ENCODE assay signal across 18 cellular contexts in the genomic region with DNA sequence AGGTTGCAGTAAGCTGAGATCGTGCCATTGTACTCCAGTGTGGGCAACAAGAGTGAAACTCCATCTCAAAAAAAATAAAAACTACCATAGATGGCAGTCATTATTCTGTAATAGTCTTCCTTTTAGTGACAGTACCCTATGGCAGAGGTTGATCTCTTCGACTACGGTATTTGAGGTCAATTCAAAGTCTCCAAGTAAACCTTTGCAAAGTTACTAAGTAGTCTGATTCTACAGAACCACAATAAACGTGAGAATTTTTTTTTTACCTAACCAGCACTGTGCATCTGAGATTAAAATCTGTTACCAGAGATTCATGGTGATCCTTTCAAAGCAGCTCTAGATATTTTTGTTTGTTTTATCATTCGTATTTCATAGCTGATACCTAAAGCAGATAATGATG.
DNase-seq lines count a peak whose midpoint lies in the region; ATAC-seq and TF ChIP-seq lines count a peak whose summit lies in the region.
"Had no signal": no experiment of that assay in that cellular context is flagged by ENCODE, and none has a peak within 500 bp of the region (broad histone marks: within the 10 kb centered on the region; RNA-seq: fewer than 3 reads in every experiment).

No MANE protein-coding gene starts in this region.

- H3K27ac ChIP-seq in 22Rv1 (peak overlapping the region; percentile 100), VCaP (peak overlapping the region; percentile 100)
- H3K27ac ChIP-seq in CD4-positive, alpha-beta memory T cell (ENCODE audit: low read depth, low read length): peak overlapping the region; percentile 42
- H3K27ac ChIP-seq in effector memory CD4-positive, alpha-beta T cell (ENCODE audit: insufficient read depth, low read length, poor library complexity, severe bottlenecking): peak overlapping the region; percentile 98

- no peaks in the 10 kb centered on the region for H3K36me3 ChIP-seq in CD4-positive, alpha-beta memory T cell (ENCODE audit: insufficient read depth, low read length)
- H3K36me3 ChIP-seq in effector memory CD4-positive, alpha-beta T cell (ENCODE audit: control insufficient read depth, insufficient read depth, low read length): no peaks in the 10 kb centered on the region

- peak overlapping the region in 1 of 2 donors; percentile 13 for H3K4me3 ChIP-seq in CD4-positive, alpha-beta memory T cell (ENCODE audit: low read length in 2 of 2)
- peak overlapping the region; percentile 20 for H3K4me3 ChIP-seq in effector memory CD4-positive, alpha-beta T cell (ENCODE audit: insufficient read depth, low read depth, low read length, poor library complexity, severe bottlenecking)
- H3K4me3 ChIP-seq: skin epidermis had no signal

- no peaks in the 10 kb centered on the region for H3K9me3 Mint-ChIP-seq in CD4-positive, alpha-beta memory T cell
- H3K9me3 Mint-ChIP-seq: H9, immature natural killer cell had no signal

- H3K36me3 Mint-ChIP-seq in CD4-positive, alpha-beta memory T cell: peaks cover 0 to 3% of the 10 kb centered on the region in 2 donors
- H3K36me3 Mint-ChIP-seq: immature natural killer cell had no signal

- H3K4me1 ChIP-seq in CD4-positive, alpha-beta memory T cell (ENCODE audit: insufficient read depth, low read length): peaks cover 74% of the 10 kb centered on the region
- peaks cover 44% of the 10 kb centered on the region for H3K4me1 ChIP-seq in effector memory CD4-positive, alpha-beta T cell (ENCODE audit: control insufficient read depth, insufficient read depth, low read length, poor library complexity, severe bottlenecking)

- POLR2A ChIA-PET in CD4-positive, alpha-beta memory T cell (lab: Charles Lee; ENCODE audit: partially characterized antibody): interaction anchor here (1.2 to 14.5 kb wide), 6 partner anchors 10 to 102 kb away, joined by 3 to 1104 read pairs (median 288); a partner anchor contains a TSS

- no peak for TF ChIP-seq CTCF in 22Rv1 (IDR thresholded peaks at IDR 0.05)
- TF ChIP-seq CTCF in VCaP (conservative IDR thresholded peaks at IDR 0.05): no peak

- H3K4me3 Mint-ChIP-seq in CD4-positive, alpha-beta memory T cell: peak overlapping the region; percentile 52 to 93 (median 82)
- H3K4me3 Mint-ChIP-seq: H9, immature natural killer cell had no signal

- intact Hi-C loops in CD4-positive, alpha-beta memory T cell (cut with micrococcal nuclease): no loop called here

- H3K27me3 Mint-ChIP-seq in CD4-positive, alpha-beta memory T cell: no peaks in the 10 kb centered on the region

- CTCF ChIA-PET in CD4-positive, alpha-beta memory T cell (lab: Charles Lee; ENCODE audit: partially characterized antibody): interaction anchor here (1.0 to 2.0 kb wide), 8 partner anchors 16 to 104 kb away, joined by 3 to 10 read pairs (median 5); a partner anchor contains a TSS

- H3K9me3 ChIP-seq in CD4-positive, alpha-beta memory T cell (ENCODE audit: control insufficient read depth in 1 of 2, low read length in 2 of 2): no peaks in the 10 kb centered on the region
- no peaks in the 10 kb centered on the region for H3K9me3 ChIP-seq in effector memory CD4-positive, alpha-beta T cell (ENCODE audit: control insufficient read depth, low read length)

- no peaks in the 10 kb centered on the region for H3K27me3 ChIP-seq in CD4-positive, alpha-beta memory T cell (ENCODE audit: insufficient read depth, low read length)
- H3K27me3 ChIP-seq in effector memory CD4-positive, alpha-beta T cell (replicated peaks; ENCODE audit: control insufficient read depth, insufficient read depth, low read length, poor library complexity, severe bottlenecking): no peaks in the 10 kb centered on the region

- no peak for ATAC-seq in GM19397 (IDR thresholded peaks at IDR 0.05; ENCODE audit: unreplicated experiment)
- no peak for ATAC-seq in GM21390 (IDR thresholded peaks at IDR 0.05; ENCODE audit: unreplicated experiment)

- H3K4me1 Mint-ChIP-seq in CD4-positive, alpha-beta memory T cell: peaks cover 31 to 83% (median 51%) of the 10 kb centered on the region in 4 donors

- peak overlapping the region; percentile 92 to 100 (median 95) for H3K27ac Mint-ChIP-seq in CD4-positive, alpha-beta memory T cell
- H3K27ac Mint-ChIP-seq: H9, immature natural killer cell had no signal

- peak; percentile 48 to 89 (median 85) for DNase-seq in CD4-positive, alpha-beta memory T cell
- no peak for DNase-seq in effector memory CD4-positive, alpha-beta T cell
- DNase-seq in kidney tubule cell (ENCODE audit: low spot score) (no peak), RKO (ENCODE audit: low spot score) (no peak)
- DNase-seq: activated CD4-positive, CD25-positive, alpha-beta regulatory T cell; anterior cingulate cortex; cerebellar nuclear complex; H9; immature natural killer cell; NCI-H187; NK-92 treated with Interleukin-12 subunit alpha and Interleukin-12 subunit beta, amount 100 ng/mL, for 24 hours; SHP77; stimulated activated CD4-positive, alpha-beta T cell treated with anti-CD3 and anti-CD28 coated beads, Interleukin-4, amount 100 ng/mL, for 1 hour had no signal

Comparison
In these comparisons a context has a peak if more than half of its experiments do, and no peak if none do; other contexts are left out.
1. H3K27ac ChIP-seq: peak in every context shown above with its lines; median percentile 100 in 22Rv1; 100 in VCaP; 98 in effector memory CD4-positive, alpha-beta T cell; 42 in CD4-positive, alpha-beta memory T cell.
2. DNase-seq: peak in CD4-positive, alpha-beta memory T cell (5 of 5); none in effector memory CD4-positive, alpha-beta T cell (0 of 3), kidney tubule cell (single experiment) and RKO (single experiment).